Comparison of ENCODE assay signal across 8 cellular contexts in the genomic region with DNA sequence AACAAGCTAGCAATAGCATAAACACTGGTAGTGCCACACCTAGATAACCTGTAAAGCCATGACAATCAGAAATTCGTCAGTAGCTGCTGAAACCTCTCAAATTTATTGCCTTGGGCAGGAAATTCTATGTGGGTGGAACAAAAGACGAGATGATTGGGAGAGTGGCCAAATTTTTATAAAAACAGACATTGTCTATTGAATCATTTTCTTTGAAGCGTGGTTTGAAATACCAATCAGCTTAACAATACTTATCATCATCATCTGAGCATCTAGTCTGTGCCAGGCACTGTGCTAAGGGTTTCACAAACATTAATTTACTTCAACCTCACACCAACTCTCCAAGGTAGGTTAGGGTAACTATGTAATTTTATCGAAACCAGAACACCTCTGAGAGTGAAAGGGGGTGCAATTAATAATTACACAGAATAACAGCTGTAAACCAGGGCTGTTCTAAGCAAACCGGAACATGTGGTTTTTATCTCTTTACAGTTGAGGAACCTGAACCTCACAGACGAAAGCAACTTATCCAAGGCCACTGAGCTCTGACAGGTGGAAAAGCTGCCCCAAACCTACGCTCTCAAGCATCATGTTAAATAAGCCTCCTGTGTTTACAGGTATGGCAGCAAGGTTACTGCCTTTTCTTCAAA. TPM values are rescaled to one million over a fixed set of nuclear protein-coding genes. Genes with fewer than 3 reads are reported as not detected.
A peak's percentile ranks its signal among the peaks of the same experiment; 100 is the strongest.
DNase-seq lines count a peak whose midpoint lies in the region; ATAC-seq and TF ChIP-seq lines count a peak whose summit lies in the region.

No MANE protein-coding gene starts in this region.

- H3K9me3 Mint-ChIP-seq in activated naive CD4-positive, alpha-beta T cell treated with anti-CD3 and anti-CD28 coated beads, Interleukin-2, amount 50 U/mL, for 24 hours, result no peaks in the 10 kb centered on the region
- no peaks in the 10 kb centered on the region for H3K9me3 Mint-ChIP-seq in naive B cell

- peaks cover 37% of the 10 kb centered on the region for H3K4me1 Mint-ChIP-seq in activated naive CD4-positive, alpha-beta T cell treated with anti-CD3 and anti-CD28 coated beads, Interleukin-2, amount 50 U/mL, for 24 hours
- H3K4me1 Mint-ChIP-seq in naive B cell, result peaks cover 6 to 25% (median 18%) of the 10 kb centered on the region in 3 donors

- no peaks in the 10 kb centered on the region for H3K27me3 Mint-ChIP-seq in activated naive CD4-positive, alpha-beta T cell treated with anti-CD3 and anti-CD28 coated beads, Interleukin-2, amount 50 U/mL, for 24 hours
- H3K27me3 Mint-ChIP-seq in naive B cell, result no peaks in the 10 kb centered on the region

- DNase-seq in GM06990 (ENCODE audit: extremely low read depth, insufficient read length) (peak; percentile 64), naive B cell (peak; percentile 74), globus pallidus (ENCODE audit: low spot score) (no peak), NCI-H1092 (lab: John Stamatoyannopoulos, UW) (no peak), D341Med (ENCODE audit: low spot score) (no peak)

- H3K27ac Mint-ChIP-seq in activated naive CD4-positive, alpha-beta T cell treated with anti-CD3 and anti-CD28 coated beads, Interleukin-2, amount 50 U/mL, for 24 hours, result peak overlapping the region; percentile 71
- peak overlapping the region; percentile 54 to 78 (median 64) for H3K27ac Mint-ChIP-seq in naive B cell

- H3K36me3 Mint-ChIP-seq in activated naive CD4-positive, alpha-beta T cell treated with anti-CD3 and anti-CD28 coated beads, Interleukin-2, amount 50 U/mL, for 24 hours, result no peaks in the 10 kb centered on the region
- no peaks in the 10 kb centered on the region for H3K36me3 Mint-ChIP-seq in naive B cell

- no peak for TF ChIP-seq CTCF in GM06990 (IDR thresholded peaks at IDR 0.05; ENCODE audit: insufficient read depth, low read length, poor library complexity, severe bottlenecking)

- no peaks in the 10 kb centered on the region for H3K27me3 ChIP-seq in GM06990 (replicated peaks; ENCODE audit: control insufficient read depth, insufficient read depth, low read length)

- ATAC-seq in GM21390 (IDR thresholded peaks at IDR 0.05; ENCODE audit: unreplicated experiment) (peak; percentile 96), HG03571 (IDR thresholded peaks at IDR 0.05; ENCODE audit: unreplicated experiment) (peak; percentile 99), naive B cell (ENCODE audit: low read depth in 2 of 2) (peak; percentile 94 to 95)

- no peaks in the 10 kb centered on the region for H3K36me3 ChIP-seq in GM06990 (ENCODE audit: control insufficient read depth, insufficient read depth, low read length)

- peak overlapping the region; percentile 61 for H3K4me3 Mint-ChIP-seq in activated naive CD4-positive, alpha-beta T cell treated with anti-CD3 and anti-CD28 coated beads, Interleukin-2, amount 50 U/mL, for 24 hours
- H3K4me3 Mint-ChIP-seq in naive B cell, result peak overlapping the region; percentile 5 to 83 (median 54)

- H3K4me3 ChIP-seq in GM06990 (replicated peaks; ENCODE audit: low read depth, low read length), result no peak overlapping the region

RNA-seq across cellular contexts. Expression of a gene that starts 43.4 kb away (rescaled TPM):
- under 1 TPM in 1 of 6 donors, not detected in 5; 0.04 TPM for polyA plus RNA-seq in naive B cell (ENCODE audit: low read depth in 6 of 6)

RNA-seq across cellular contexts. Expression of a gene that starts 51.8 kb away (rescaled TPM):
- 10 to 100 TPM; 33.4 to 50.3 (median 42.2) TPM for polyA plus RNA-seq in naive B cell (ENCODE audit: low read depth in 6 of 6)

Comparison
In these comparisons a context has a peak if more than half of its experiments do, and no peak if none do; other contexts are left out.
1. DNase-seq: peak in GM06990 (single experiment) and naive B cell (single experiment); none in globus pallidus (single experiment), NCI-H1092 (single experiment) and D341Med (single experiment).
2. Peak in every context shown above with its lines, with median percentiles within 50 percentile points of each other: ATAC-seq.